In genomic region chr22:28772633-28773460, GRCh38 we compare ENCODE assay signal across 9 cellular contexts. TPM values are rescaled to one million over a fixed set of nuclear protein-coding genes. Genes with fewer than 3 reads are reported as not detected.
DNase-seq lines count a peak whose midpoint lies in the region; ATAC-seq, FAIRE-seq and TF ChIP-seq lines count a peak whose summit lies in the region.
"Had no signal": no experiment of that assay in that cellular context is flagged by ENCODE, and none has a peak within 500 bp of the region (broad histone marks: within the 10 kb centered on the region; RNA-seq: fewer than 3 reads in every experiment).

Gene CCDC117, plus strand, starts transcription at chr22:28772695. Its CDS starts 155 bp downstream, at chr22:28772850.

- no peaks in the 10 kb centered on the region for H3K27me3 ChIP-seq in bronchial epithelial cell (ENCODE audit: control insufficient read depth, insufficient read depth, low read length)
- H3K27me3 ChIP-seq in smooth muscle cell (ENCODE audit: low read depth), result no peaks in the 10 kb centered on the region

- peaks cover 13% of the 10 kb centered on the region for H3K4me1 Mint-ChIP-seq in WTC11

- peak within 1 kb of the TSS; percentile 95 for H3K4me3 Mint-ChIP-seq in WTC11

- DNase-seq in AG09309 (ENCODE audit: low read depth) (peak; percentile 74), NCI-H2227 (lab: John Stamatoyannopoulos, UW; ENCODE audit: unreplicated experiment) (peak; percentile 92), WTC11 (ENCODE audit: low spot score) (peak; percentile 94), bronchial epithelial cell (ENCODE audit: low read depth) (peak; percentile 88), iPS-NIHi7 (ENCODE audit: extremely low spot score) (peak; percentile 95), smooth muscle cell (lab: John Stamatoyannopoulos, UW; ENCODE audit: unreplicated experiment) (peak; percentile 60)

- H3K36me3 ChIP-seq in bronchial epithelial cell (ENCODE audit: control insufficient read depth, insufficient read depth, low read length) (peaks cover 2% of the 10 kb centered on the region), smooth muscle cell (ENCODE audit: low read depth) (peaks cover 4% of the 10 kb centered on the region)

- WGBS in smooth muscle cell (ENCODE audit: low lambda C conversion rate), result 1% methylated on average over 65 of the region's 92 CpGs

- CTCF ChIA-PET in WTC11 (lab: Charles Lee), result interaction anchor here (0.6 to 1.3 kb wide), 6 partner anchors 12 to 520 kb away, joined by 3 to 4 read pairs (median 3); partner anchors contain the start of gene CHEK2

- peak; percentile 93 for ATAC-seq in GM18909 (IDR thresholded peaks at IDR 0.05; ENCODE audit: poor library complexity, unreplicated experiment)
- peak; percentile 85 for ATAC-seq in HG03159 (IDR thresholded peaks at IDR 0.05; ENCODE audit: unreplicated experiment)
- ATAC-seq in WTC11, result peak; percentile 90

- peak within 1 kb of the TSS; percentile 61 for H3K4me3 ChIP-seq in AG09309 (ENCODE audit: control insufficient read depth, low read depth, low read length)
- H3K4me3 ChIP-seq in bronchial epithelial cell (ENCODE audit: low read depth, low read length), result peak within 1 kb of the TSS; percentile 82
- H3K4me3 ChIP-seq in smooth muscle cell, result peak within 1 kb of the TSS; percentile 88

- H3F3A ChIP-seq in smooth muscle cell (ENCODE audit: low read depth), result no peaks in the 10 kb centered on the region

- H3K9me3 ChIP-seq in smooth muscle cell (replicated peaks; ENCODE audit: low read depth), result no peaks in the 10 kb centered on the region

- H3K9ac ChIP-seq in smooth muscle cell (ENCODE audit: low read depth), result peak within 1 kb of the TSS; percentile 93

- peak within 1 kb of the TSS; percentile 85 for H2AFZ ChIP-seq in smooth muscle cell (ENCODE audit: low read depth)

- peaks cover 43% of the 10 kb centered on the region for H3K79me2 ChIP-seq in smooth muscle cell (ENCODE audit: low read depth)

- peak within 1 kb of the TSS; percentile 86 for H3K4me2 ChIP-seq in smooth muscle cell

- no peak for TF ChIP-seq CTCF in AG09309 (IDR thresholded peaks at IDR 0.05; ENCODE audit: control insufficient read depth, insufficient read depth, low read depth, low read length, missing control alignments)
- no peak for TF ChIP-seq CTCF in WTC11 (IDR thresholded peaks at IDR 0.05)
- peak; percentile 36 for TF ChIP-seq CTCF in bronchial epithelial cell (IDR thresholded peaks at IDR 0.05; ENCODE audit: insufficient read depth, low read length, severe bottlenecking)
- no peak for TF ChIP-seq CTCF in smooth muscle cell (IDR thresholded peaks at IDR 0.05; ENCODE audit: borderline replicate concordance, insufficient read depth, poor library complexity, severe bottlenecking)

- H3K27ac Mint-ChIP-seq in WTC11, result peak within 1 kb of the TSS; percentile 96

- peaks cover 14% of the 10 kb centered on the region for H3K9me3 Mint-ChIP-seq in WTC11

- H3K27ac ChIP-seq in smooth muscle cell (ENCODE audit: low read depth), result peak within 1 kb of the TSS; percentile 96

- no peak for FAIRE-seq in bronchial epithelial cell (lab: Jason Lieb, UNC)
- FAIRE-seq: TTC549 had no signal

- POLR2A ChIA-PET in WTC11 (lab: Charles Lee), result interaction anchor here (0.8 to 1.6 kb wide), 4 partner anchors 12 to 153 kb away, joined by 3 to 13 read pairs (median 4); partner anchors contain the start of genes CHEK2, HSCB and XBP1

- peaks cover 30% of the 10 kb centered on the region for H3K36me3 Mint-ChIP-seq in WTC11

- H4K20me1 ChIP-seq in smooth muscle cell (ENCODE audit: low read depth), result peaks cover 37% of the 10 kb centered on the region

- no peaks in the 10 kb centered on the region for H3K4me1 ChIP-seq in smooth muscle cell (ENCODE audit: low read depth)

- no peaks in the 10 kb centered on the region for H3K27me3 Mint-ChIP-seq in WTC11 (ENCODE audit: low read depth)

TF ChIP-seq in WTC11, 78 proteins besides CTCF, POLR2A, EP300 and RAD21 (continues in another document):
- TF ChIP-seq SMAD3 (CRISPR knock-in tag; IDR thresholded peaks at IDR 0.05; ENCODE audit: borderline replicate concordance) (peak; percentile 44; the same call in 1 of the 2 replicates), GRHL2 (CRISPR knock-in tag; IDR thresholded peaks at IDR 0.05; ENCODE audit: insufficient replicate concordance, severe bottlenecking) (no peak), ZNF263 (CRISPR knock-in tag; IDR thresholded peaks at IDR 0.05; ENCODE audit: low read depth) (no peak), ZNF416 (CRISPR knock-in tag; IDR thresholded peaks at IDR 0.05) (0 out of 2 replicates have a peak, but pooled peaks have one; percentile 27), SMAD4 (CRISPR knock-in tag; IDR thresholded peaks at IDR 0.05) (no peak), ESRRA (CRISPR knock-in tag; IDR thresholded peaks at IDR 0.05; ENCODE audit: borderline replicate concordance) (peak; percentile 79; the same call in 1 of the 2 replicates), ATF2 (CRISPR knock-in tag; IDR thresholded peaks at IDR 0.05; ENCODE audit: borderline replicate concordance, low read depth) (no peak), IRF2 (CRISPR knock-in tag; IDR thresholded peaks at IDR 0.05; ENCODE audit: borderline replicate concordance, low read depth) (no peak), RORB (CRISPR knock-in tag; IDR thresholded peaks at IDR 0.05) (no peak), SOX15 (CRISPR knock-in tag; IDR thresholded peaks at IDR 0.05) (no peak), ARID4B (CRISPR knock-in tag; IDR thresholded peaks at IDR 0.05; ENCODE audit: borderline replicate concordance) (no peak; the same call in 1 of the 2 replicates), MXD4 (CRISPR knock-in tag; IDR thresholded peaks at IDR 0.05; ENCODE audit: borderline replicate concordance) (no peak), CBFB (CRISPR knock-in tag; IDR thresholded peaks at IDR 0.05; ENCODE audit: low read depth) (no peak), PRRX2 (CRISPR knock-in tag; IDR thresholded peaks at IDR 0.05) (no peak), ELF4 (CRISPR knock-in tag; IDR thresholded peaks at IDR 0.05; ENCODE audit: low read depth) (no peak), NFATC4 (CRISPR knock-in tag; IDR thresholded peaks at IDR 0.05) (no peak), ETV6 (CRISPR knock-in tag; IDR thresholded peaks at IDR 0.05) (peak; percentile 91), ZNF512 (CRISPR knock-in tag; IDR thresholded peaks at IDR 0.05; ENCODE audit: borderline replicate concordance) (no peak), FOXJ3 (CRISPR knock-in tag; IDR thresholded peaks at IDR 0.05; ENCODE audit: borderline replicate concordance) (no peak), KAT7 (CRISPR knock-in tag; IDR thresholded peaks at IDR 0.05; ENCODE audit: borderline replicate concordance) (peak; percentile 73; the same call in 1 of the 2 replicates)

RNA-seq across cellular contexts. Expression of gene CCDC117, which starts in this region (rescaled TPM):
- 39.0 to 47.4 TPM (median 46.9 TPM) in 3 replicates for total RNA-seq in WTC11 (2021)
- 8.4 and 9.2 TPM in 2 replicates for total RNA-seq in bronchial epithelial cell
- 30.8 and 32.0 TPM in 2 replicates for total RNA-seq in smooth muscle cell
- 17.3 and 18.1 TPM in 2 replicates for polyA plus RNA-seq in smooth muscle cell

Comparison
In these comparisons a context has a peak if more than half of its experiments do, and no peak if none do; other contexts are left out.
1. Peak in every context shown above with its lines: DNase-seq, ATAC-seq, H3K4me3 ChIP-seq and H3K27ac ChIP-seq.